Comparison of ENCODE assay signal across 19 cellular contexts in the genomic region with DNA sequence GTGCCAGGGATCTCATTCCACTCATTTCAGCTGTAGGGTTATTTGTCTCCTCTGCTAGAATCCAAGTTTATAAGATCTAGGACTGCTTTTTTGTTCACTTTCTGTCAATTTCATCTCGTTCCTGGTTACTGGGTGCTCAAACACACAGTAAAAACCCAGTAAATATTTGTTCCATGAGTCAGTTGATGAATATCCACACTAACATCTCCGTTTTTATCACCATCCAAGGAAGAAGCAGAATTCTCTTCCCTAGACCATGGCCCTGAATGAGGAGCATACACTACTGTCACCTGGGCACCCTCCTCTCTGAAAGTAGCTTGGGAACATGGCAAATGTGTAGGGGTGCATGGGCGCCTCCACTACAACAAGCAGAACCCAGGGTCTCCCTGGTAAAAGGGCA.
DNase-seq lines count a peak whose midpoint lies in the region; ATAC-seq, FAIRE-seq and TF ChIP-seq lines count a peak whose summit lies in the region.
"Had no signal": no experiment of that assay in that cellular context is flagged by ENCODE, and none has a peak within 500 bp of the region (broad histone marks: within the 10 kb centered on the region; RNA-seq: fewer than 3 reads in every experiment).

No MANE protein-coding gene starts in this region.

- peaks cover 26% of the 10 kb centered on the region for H3K4me1 Mint-ChIP-seq in astrocyte (ENCODE audit: low read depth, unreplicated experiment)

- H3K36me3 Mint-ChIP-seq in astrocyte (ENCODE audit: low read depth, unreplicated experiment), result no peaks in the 10 kb centered on the region

- no peak overlapping the region for H2BK5ac ChIP-seq in mesendoderm (ENCODE audit: low read length)

- no peak overlapping the region for H2AFZ ChIP-seq in astrocyte (ENCODE audit: low read depth, low read length)

- H3K23ac ChIP-seq in mesendoderm (ENCODE audit: low read length), result no peak overlapping the region

- no peaks in the 10 kb centered on the region for H3K9me3 ChIP-seq in astrocyte (ENCODE audit: insufficient read depth, low read depth, low read length)
- H3K9me3 ChIP-seq: esophagus muscularis mucosa, left ventricle myocardium inferior, SJCRH30 had no signal

- H2BK120ac ChIP-seq in mesendoderm (ENCODE audit: low read depth, low read length), result no peak overlapping the region

- H2BK15ac ChIP-seq in mesendoderm (replicated peaks; ENCODE audit: low read depth), result no peak overlapping the region

- FAIRE-seq in astrocyte (lab: Jason Lieb, UNC), result peak; percentile 59

- no peaks in the 10 kb centered on the region for H4K20me1 ChIP-seq in astrocyte (ENCODE audit: insufficient read depth, low read length)

- no peaks in the 10 kb centered on the region for H3K9me3 Mint-ChIP-seq in astrocyte (ENCODE audit: unreplicated experiment)

- H3K79me1 ChIP-seq in mesendoderm (ENCODE audit: low read length), result no peaks in the 10 kb centered on the region

- no peak overlapping the region for H3K9ac ChIP-seq in astrocyte (ENCODE audit: low read length)
- no peak overlapping the region for H3K9ac ChIP-seq in mesendoderm (ENCODE audit: low read length)

- no peaks in the 10 kb centered on the region for H3K79me2 ChIP-seq in astrocyte (ENCODE audit: insufficient read depth, low read length)
- no peaks in the 10 kb centered on the region for H3K79me2 ChIP-seq in mesendoderm (ENCODE audit: control insufficient read depth, insufficient read depth, low read length)

- H3K56ac ChIP-seq in mesendoderm (ENCODE audit: low read length), result no peak overlapping the region

- H4K8ac ChIP-seq in mesendoderm (ENCODE audit: low read depth, low read length), result no peak overlapping the region

- H2AK5ac ChIP-seq in mesendoderm (ENCODE audit: low read length), result no peak overlapping the region

- no peak overlapping the region for H3K4ac ChIP-seq in mesendoderm (ENCODE audit: low read depth, low read length)

- H3K27me3 ChIP-seq in astrocyte (ENCODE audit: insufficient read depth, low read length), result no peaks in the 10 kb centered on the region
- no peaks in the 10 kb centered on the region for H3K27me3 ChIP-seq in mesendoderm (ENCODE audit: insufficient read depth, low read length, poor library complexity)
- H3K27me3 ChIP-seq: dorsolateral prefrontal cortex, esophagus muscularis mucosa, SJCRH30 had no signal

- H4K5ac ChIP-seq in mesendoderm (ENCODE audit: low read length), result no peak overlapping the region

- no peak overlapping the region for H3K27ac ChIP-seq in astrocyte (ENCODE audit: low read depth, low read length)
- no peak overlapping the region for H3K27ac ChIP-seq in mesendoderm (ENCODE audit: low read depth, low read length)
- H3K27ac ChIP-seq: esophagus muscularis mucosa, left ventricle myocardium inferior, SJCRH30 had no signal

- TF ChIP-seq CTCF in astrocyte (IDR thresholded peaks at IDR 0.05; ENCODE audit: insufficient read depth, low read depth, low read length), result no peak

- WGBS in mesendoderm (ENCODE audit: extremely low coverage, insufficient coverage, low lambda C conversion rate), result no CpG with 5 or more reads among the region's 3 CpGs

- H3K4me3 ChIP-seq in astrocyte (ENCODE audit: insufficient read depth, low read depth, low read length) (no peak overlapping the region), mesendoderm (ENCODE audit: low read length) (no peak overlapping the region)
- H3K4me3 ChIP-seq: dorsolateral prefrontal cortex, esophagus muscularis mucosa, left ventricle myocardium inferior, SJCRH30 had no signal

- H3K36me3 ChIP-seq in astrocyte (ENCODE audit: insufficient read depth, low read length), result no peaks in the 10 kb centered on the region
- H3K36me3 ChIP-seq in mesendoderm (ENCODE audit: control insufficient read depth, insufficient read depth, low read length), result no peaks in the 10 kb centered on the region
- H3K36me3 ChIP-seq: esophagus muscularis mucosa, left ventricle myocardium inferior, SJCRH30 had no signal

- peak overlapping the region; percentile 15 for H3K27ac Mint-ChIP-seq in astrocyte (ENCODE audit: unreplicated experiment)
- H3K27ac Mint-ChIP-seq: activated CD4-positive, alpha-beta T cell treated with anti-CD3 and anti-CD28 coated beads, Interleukin-2, amount 10 ng/mL, durations not matched to agents 24 days and 14 days had no signal

- peak overlapping the region; percentile 45 for H3K4me3 Mint-ChIP-seq in astrocyte (ENCODE audit: unreplicated experiment)
- H3K4me3 Mint-ChIP-seq: activated CD4-positive, alpha-beta T cell treated with anti-CD3 and anti-CD28 coated beads, Interleukin-2, amount 10 ng/mL, durations not matched to agents 24 days and 14 days had no signal

- DNase-seq in AG08395 (ENCODE audit: low spot score) (peak; percentile 14), HS-27A (ENCODE audit: low read depth) (peak; percentile 7), astrocyte (ENCODE audit: low read depth) (peak; percentile 49), kidney tubule cell (ENCODE audit: low spot score) (peak; percentile 34), left lobe of liver (ENCODE audit: low spot score) (no peak), NCI-H1092 treated with DMSO at 0.1 percent for 48 hours (lab: John Stamatoyannopoulos, UW) (no peak), mesendoderm (no peak)
- no peak for DNase-seq in activated CD4-positive, CD25-positive, alpha-beta regulatory T cell treated with anti-CD3 and anti-CD28 coated beads, Interleukin-2, amount 50 U/mL, for 72 hours
- DNase-seq: activated CD4-positive, alpha-beta T cell treated with anti-CD3 and anti-CD28 coated beads, Interleukin-2, amount 10 ng/mL, durations not matched to agents 24 days and 14 days; activated naive CD4-positive, alpha-beta T cell treated with anti-CD3 and anti-CD28 coated beads, Interleukin-2, amount 50 U/mL, for 16 hours; dorsolateral prefrontal cortex; GDM1; GOT3; Karpas-422; left ventricle myocardium inferior; NCI-H1694 treated with DMSO at 0.1 percent for 48 hours; NCI-H446 treated with DMSO at 0.1 percent for 48 hours; SJCRH30 had no signal

- ATAC-seq in left lobe of liver, result no peak

- H3K4me2 ChIP-seq in astrocyte (ENCODE audit: low read length), result peak overlapping the region; percentile 28
- no peak overlapping the region for H3K4me2 ChIP-seq in mesendoderm (ENCODE audit: low read length)

- H3K4me1 ChIP-seq in astrocyte (ENCODE audit: insufficient read depth, low read length) (peaks cover 23% of the 10 kb centered on the region), mesendoderm (ENCODE audit: control insufficient read depth, low read depth, low read length) (peaks cover 3% of the 10 kb centered on the region)

- no peak overlapping the region for H3K18ac ChIP-seq in mesendoderm (ENCODE audit: low read length)

- H3K27me3 Mint-ChIP-seq in astrocyte (ENCODE audit: low read depth, unreplicated experiment), result peaks cover 3% of the 10 kb centered on the region
- H3K27me3 Mint-ChIP-seq: activated CD4-positive, alpha-beta T cell treated with anti-CD3 and anti-CD28 coated beads, Interleukin-2, amount 10 ng/mL, durations not matched to agents 24 days and 14 days had no signal

Comparison
In these comparisons a context has a peak if more than half of its experiments do, and no peak if none do; other contexts are left out.
1. DNase-seq: peak in AG08395 (single experiment), HS-27A (single experiment), astrocyte (single experiment) and kidney tubule cell (single experiment); none in left lobe of liver (single experiment), NCI-H1092 treated with DMSO at 0.1 percent for 48 hours (single experiment), activated CD4-positive, CD25-positive, alpha-beta regulatory T cell treated with anti-CD3 and anti-CD28 coated beads, Interleukin-2, amount 50 U/mL, for 72 hours (single experiment) and mesendoderm (single experiment).